Comparison of ENCODE assay signal across 8 cellular contexts in the genomic region with DNA sequence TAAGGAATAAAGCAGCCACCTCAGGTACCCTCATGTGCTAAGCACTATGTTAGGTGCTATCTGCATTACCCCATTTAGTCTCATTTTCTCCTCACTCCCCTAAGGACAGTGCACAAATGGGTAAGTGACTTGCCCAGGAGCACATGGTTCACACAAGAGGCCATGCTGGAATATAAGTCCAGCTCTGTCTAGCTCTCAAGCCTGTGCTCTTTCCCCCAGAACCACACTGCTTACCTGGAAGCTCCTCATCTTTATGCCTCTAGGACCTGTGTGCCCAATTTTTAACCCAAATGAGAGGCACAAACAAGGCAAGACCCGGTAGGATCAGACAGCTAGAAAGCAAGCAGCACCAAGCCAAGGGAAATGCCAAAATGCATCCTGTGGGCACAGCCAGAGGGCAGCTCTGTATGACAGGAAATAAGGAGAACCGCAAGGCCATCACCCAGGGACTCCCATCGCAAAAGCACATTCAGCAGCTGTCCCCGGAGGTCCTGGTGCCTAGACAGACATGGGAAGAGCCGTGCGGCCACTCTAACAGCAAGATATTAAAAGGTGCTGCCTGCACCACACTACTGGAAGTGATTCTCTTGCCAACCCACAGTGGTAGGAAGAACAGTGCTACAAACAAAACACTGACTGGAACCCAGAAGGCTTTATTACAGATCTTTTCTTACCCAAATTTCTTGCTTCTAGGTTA.
DNase-seq lines count a peak whose midpoint lies in the region; ATAC-seq and TF ChIP-seq lines count a peak whose summit lies in the region.

No MANE protein-coding gene starts in this region.

- peak overlapping the region; percentile 4 for H3K4me2 ChIP-seq in Karpas-422 (ENCODE audit: low read depth, low read length, poor library complexity, severe bottlenecking)

- TF ChIP-seq CTCF in AG10803 (conservative IDR thresholded peaks at IDR 0.05; ENCODE audit: low read length) (0 out of 2 replicates have a peak, but pooled peaks have one; percentile 2), lower lobe of right lung (IDR thresholded peaks at IDR 0.05) (no peak)

- H3K27ac ChIP-seq in Karpas-422 (ENCODE audit: low read length) (no peak overlapping the region), lower lobe of right lung (peak overlapping the region; percentile 6)

- no peaks in the 10 kb centered on the region for H3K79me2 ChIP-seq in Karpas-422 (ENCODE audit: low read length)

- H3K9me3 ChIP-seq in Karpas-422 (ENCODE audit: low read length) (no peaks in the 10 kb centered on the region), lower lobe of right lung (no peaks in the 10 kb centered on the region)

- no peak for DNase-seq in AG10803 (ENCODE audit: low read depth)
- DNase-seq in Karpas-422, result no peak
- no peak for DNase-seq in activated T-helper 2 cell treated with anti-CD3 and anti-CD28 coated beads, Interferon-gamma antibody, Interleukin-2, Interleukin-4, amounts not matched to agents 10 μg/mL and 5 μg/mL and 100 μg/mL, durations not matched to agents 14 hours and 24 hours and 36 hours (ENCODE audit: low spot score)
- no peak for DNase-seq in lower lobe of right lung
- no peak for DNase-seq in cerebellar nuclear complex (lab: John Stamatoyannopoulos, UW)
- no peak for DNase-seq in putamen (ENCODE audit: low spot score)
- no peak for DNase-seq in NCI-H345 (lab: John Stamatoyannopoulos, UW)

- H3K4me3 ChIP-seq in AG10803 (ENCODE audit: low read length), result no peak overlapping the region
- H3K4me3 ChIP-seq in Karpas-422 (ENCODE audit: low read length), result no peak overlapping the region
- H3K4me3 ChIP-seq in lower lobe of right lung, result no peak overlapping the region

- peaks cover 43% of the 10 kb centered on the region for H3K4me1 Mint-ChIP-seq in activated T-helper 2 cell treated with anti-CD3 and anti-CD28 coated beads, Interferon-gamma antibody, Interleukin-2, Interleukin-4, amounts not matched to agents 10 μg/mL and 5 μg/mL and 100 μg/mL, durations not matched to agents 14 hours and 24 hours and 36 hours (ENCODE audit: low read depth)

- ATAC-seq in lower lobe of right lung, result no peak
- no peak for ATAC-seq in HG02973 (IDR thresholded peaks at IDR 0.05; ENCODE audit: unreplicated experiment)

- H3K9ac ChIP-seq in Karpas-422 (ENCODE audit: low read length), result 0 out of 2 replicates have a peak overlapping the region, but pooled peaks have one; percentile 23

- H3K27ac Mint-ChIP-seq in activated T-helper 2 cell treated with anti-CD3 and anti-CD28 coated beads, Interferon-gamma antibody, Interleukin-2, Interleukin-4, amounts not matched to agents 10 μg/mL and 5 μg/mL and 100 μg/mL, durations not matched to agents 14 hours and 24 hours and 36 hours, result peak overlapping the region; percentile 30

- H3K27me3 Mint-ChIP-seq in activated T-helper 2 cell treated with anti-CD3 and anti-CD28 coated beads, Interferon-gamma antibody, Interleukin-2, Interleukin-4, amounts not matched to agents 10 μg/mL and 5 μg/mL and 100 μg/mL, durations not matched to agents 14 hours and 24 hours and 36 hours (ENCODE audit: low read depth), result no peaks in the 10 kb centered on the region

- H3K27me3 ChIP-seq in Karpas-422 (ENCODE audit: low read length) (no peaks in the 10 kb centered on the region), lower lobe of right lung (ENCODE audit: low read depth) (no peaks in the 10 kb centered on the region)

- no peaks in the 10 kb centered on the region for H3K9me3 Mint-ChIP-seq in activated T-helper 2 cell treated with anti-CD3 and anti-CD28 coated beads, Interferon-gamma antibody, Interleukin-2, Interleukin-4, amounts not matched to agents 10 μg/mL and 5 μg/mL and 100 μg/mL, durations not matched to agents 14 hours and 24 hours and 36 hours

- H3K36me3 ChIP-seq in Karpas-422 (ENCODE audit: insufficient read depth, low read length) (no peaks in the 10 kb centered on the region), lower lobe of right lung (peaks cover 9% of the 10 kb centered on the region)

- no peaks in the 10 kb centered on the region for H3K36me3 Mint-ChIP-seq in activated T-helper 2 cell treated with anti-CD3 and anti-CD28 coated beads, Interferon-gamma antibody, Interleukin-2, Interleukin-4, amounts not matched to agents 10 μg/mL and 5 μg/mL and 100 μg/mL, durations not matched to agents 14 hours and 24 hours and 36 hours (ENCODE audit: low read depth)

- peaks cover 52% of the 10 kb centered on the region for H3K4me1 ChIP-seq in Karpas-422 (ENCODE audit: low read length)
- peaks cover 55% of the 10 kb centered on the region for H3K4me1 ChIP-seq in lower lobe of right lung

- intact Hi-C loops in activated T-helper 2 cell treated with anti-CD3 and anti-CD28 coated beads, Interferon-gamma antibody, Interleukin-2, Interleukin-4, amounts not matched to agents 10 μg/mL and 5 μg/mL and 100 μg/mL, durations not matched to agents 14 hours and 24 hours and 36 hours (cut with micrococcal nuclease), result loop anchor here (1.0 kb wide), 1 partner anchor 25 kb away; no protein-coding TSS in a partner anchor
- intact Hi-C loops in lower lobe of right lung (cut with DNase I), result no loop called here

- H4K20me1 ChIP-seq in Karpas-422 (ENCODE audit: insufficient read depth, low read depth, low read length), result no peaks in the 10 kb centered on the region

- H3K9me2 ChIP-seq in Karpas-422 (replicated peaks; ENCODE audit: insufficient read depth, low read length), result no peaks in the 10 kb centered on the region

- H2AFZ ChIP-seq in Karpas-422 (ENCODE audit: low read length), result peak overlapping the region; percentile 78; the same call in 1 of the 2 replicates

- H3K4me3 Mint-ChIP-seq in activated T-helper 2 cell treated with anti-CD3 and anti-CD28 coated beads, Interferon-gamma antibody, Interleukin-2, Interleukin-4, amounts not matched to agents 10 μg/mL and 5 μg/mL and 100 μg/mL, durations not matched to agents 14 hours and 24 hours and 36 hours (ENCODE audit: low read depth), result peak overlapping the region; percentile 15
